Comparison of ENCODE assay signal across 8 cellular contexts in genomic region chr13:106373304-106373988, GRCh38.
DNase-seq lines count a peak whose midpoint lies in the region; ATAC-seq and TF ChIP-seq lines count a peak whose summit lies in the region.

No MANE protein-coding gene starts in this region.

- peak overlapping the region in 1 of 2 donors; percentile 8 for H3K27ac ChIP-seq in tibial artery

- intact Hi-C loops in tibial artery (cut with DNase I; ENCODE audit: low total_unique reads): no loop called here

- no peaks in the 10 kb centered on the region for H3K9me3 ChIP-seq in tibial artery

- no peaks in the 10 kb centered on the region for H3K27me3 ChIP-seq in tibial artery

- DNase-seq in NCI-H526 treated with DMSO at 0.1 percent for 48 hours (lab: John Stamatoyannopoulos, UW): peak; percentile 72
- DNase-seq in pulmonary artery endothelial cell (ENCODE audit: low read depth, low spot score): peak; percentile 29
- DNase-seq in tibial artery: no peak
- no peak for DNase-seq in activated CD4-positive, alpha-beta T cell treated with anti-CD3 and anti-CD28 coated beads for 48 hours
- DNase-seq in MV-4-11 (lab: John Stamatoyannopoulos, UW): no peak
- no peak for DNase-seq in activated CD4-positive, alpha-beta T cell treated with anti-CD3 and anti-CD28 coated beads, Interleukin-2, amount 50 U/mL, for 1 hour

- ATAC-seq in GM19351 (IDR thresholded peaks at IDR 0.05; ENCODE audit: unreplicated experiment): peak; percentile 51
- peak; percentile 38 for ATAC-seq in HG03045 (IDR thresholded peaks at IDR 0.05; ENCODE audit: unreplicated experiment)

- peaks cover 0 to 23% (median 15%) of the 10 kb centered on the region in 4 donors for H3K4me1 ChIP-seq in tibial artery

- TF ChIP-seq CTCF in tibial artery (IDR thresholded peaks at IDR 0.05): no peak

- no peak overlapping the region for H3K4me3 ChIP-seq in tibial artery

- no peaks in the 10 kb centered on the region for H3K36me3 ChIP-seq in tibial artery

Comparison
In these comparisons a context has a peak if more than half of its experiments do, and no peak if none do; other contexts are left out.
1. DNase-seq: peak in NCI-H526 treated with DMSO at 0.1 percent for 48 hours (single experiment) and pulmonary artery endothelial cell (single experiment); none in tibial artery (0 of 2), activated CD4-positive, alpha-beta T cell treated with anti-CD3 and anti-CD28 coated beads for 48 hours (single experiment), MV-4-11 (single experiment) and activated CD4-positive, alpha-beta T cell treated with anti-CD3 and anti-CD28 coated beads, Interleukin-2, amount 50 U/mL, for 1 hour (single experiment).